9 cellular contexts compared by ENCODE assay signal in genomic region chr5:145237843-145238242, GRCh38.
DNase-seq lines count a peak whose midpoint lies in the region; ATAC-seq and TF ChIP-seq lines count a peak whose summit lies in the region.
"Had no signal": no experiment of that assay in that cellular context is flagged by ENCODE, and none has a peak within 500 bp of the region (broad histone marks: within the 10 kb centered on the region; RNA-seq: fewer than 3 reads in every experiment).

No MANE protein-coding gene starts in this region.

- H3K4me3 Mint-ChIP-seq in Caco-2 (ENCODE audit: unreplicated experiment): no peak overlapping the region

- CTCF ChIA-PET in Caco-2 (lab: Charles Lee): interaction anchor here (0.6 to 1.2 kb wide), 3 partner anchors 10 to 1034 kb away, joined by 3 to 6 read pairs (median 3); no protein-coding TSS in a partner anchor

- H3K9me2 ChIP-seq in OCI-LY1 (ENCODE audit: low read depth, low read length): no peaks in the 10 kb centered on the region

- H3K27ac Mint-ChIP-seq in Caco-2 (ENCODE audit: unreplicated experiment): no peak overlapping the region

- no peaks in the 10 kb centered on the region for H3K36me3 Mint-ChIP-seq in Caco-2 (ENCODE audit: insufficient read depth, unreplicated experiment)

- H3K36me3 ChIP-seq in Caco-2 (ENCODE audit: control insufficient read depth, insufficient read depth, low read length) (no peaks in the 10 kb centered on the region), OCI-LY1 (ENCODE audit: insufficient read depth, low read length) (no peaks in the 10 kb centered on the region)
- H3K36me3 ChIP-seq: thoracic aorta had no signal

- H3K9me3 ChIP-seq in Caco-2 (no peaks in the 10 kb centered on the region), OCI-LY1 (ENCODE audit: low read length) (no peaks in the 10 kb centered on the region)
- H3K9me3 ChIP-seq: thoracic aorta had no signal

- H3K4me2 ChIP-seq in OCI-LY1 (ENCODE audit: low read length): no peak overlapping the region

- H3K27me3 Mint-ChIP-seq in Caco-2 (ENCODE audit: insufficient read depth, unreplicated experiment): peaks cover 4% of the 10 kb centered on the region

- H3K4me3 ChIP-seq in Caco-2 (ENCODE audit: low read depth, low read length) (no peak overlapping the region), OCI-LY1 (ENCODE audit: low read depth, low read length, poor library complexity, severe bottlenecking) (no peak overlapping the region)
- H3K4me3 ChIP-seq in Jurkat, Clone E6-1 (ENCODE audit: low read length): no peak overlapping the region
- H3K4me3 ChIP-seq: thoracic aorta had no signal

- H4K20me1 ChIP-seq in OCI-LY1 (ENCODE audit: insufficient read depth, low read length): no peaks in the 10 kb centered on the region

- POLR2A ChIA-PET in Caco-2 (lab: Charles Lee): no interaction called here

- H3K27me3 ChIP-seq in Caco-2 (replicated peaks; ENCODE audit: control insufficient read depth, insufficient read depth, low read length): no peaks in the 10 kb centered on the region
- no peaks in the 10 kb centered on the region for H3K27me3 ChIP-seq in OCI-LY1 (ENCODE audit: insufficient read depth, low read length)

- intact Hi-C loops in Caco-2 (cut with micrococcal nuclease; ENCODE audit: unreplicated experiment): loop anchor here (1.0 to 10.0 kb wide), 2 partner anchors 773 to 1035 kb away; no protein-coding TSS in a partner anchor

- no peak overlapping the region for H2AFZ ChIP-seq in OCI-LY1 (ENCODE audit: low read length)

- H3F3A ChIP-seq in OCI-LY1 (ENCODE audit: insufficient read depth, low read length): no peaks in the 10 kb centered on the region

- H3K9me3 Mint-ChIP-seq in Caco-2 (ENCODE audit: unreplicated experiment): no peaks in the 10 kb centered on the region

- peak; percentile 62 to 71 for TF ChIP-seq CTCF in Caco-2 (IDR thresholded peaks at IDR 0.05; ENCODE audit: insufficient read depth in 1 of 2, low read depth in 1 of 2, low read length in 1 of 2, severe bottlenecking in 1 of 2, unreplicated experiment in 1 of 2)
- peak; percentile 76 for TF ChIP-seq CTCF in OCI-LY1 (IDR thresholded peaks at IDR 0.05; ENCODE audit: low read length)

- DNase-seq in Caco-2 (peak; percentile 57 to 60), putamen (ENCODE audit: low spot score) (peak; percentile 8)
- DNase-seq in Jurkat, Clone E6-1 (ENCODE audit: low read depth, low spot score): peak; percentile 57

- no peaks in the 10 kb centered on the region for H3K4me1 Mint-ChIP-seq in Caco-2 (ENCODE audit: low read depth, unreplicated experiment)

- no TSS peak for BruUV-seq in Caco-2 (replicated peaks; lab: Mats Ljungman, UMichigan)

- ATAC-seq in GM21367 (IDR thresholded peaks at IDR 0.05; ENCODE audit: unreplicated experiment) (peak; percentile 82), esophagus mucosa (peak; percentile 41), GM21515 (IDR thresholded peaks at IDR 0.05; ENCODE audit: unreplicated experiment) (no peak), GM18909 (IDR thresholded peaks at IDR 0.05; ENCODE audit: poor library complexity, unreplicated experiment) (no peak)

- H3K9ac ChIP-seq in OCI-LY1 (ENCODE audit: low read length): no peak overlapping the region

- H3K4me1 ChIP-seq in Caco-2: no peaks in the 10 kb centered on the region
- no peaks in the 10 kb centered on the region for H3K4me1 ChIP-seq in OCI-LY1 (ENCODE audit: insufficient read depth, low read length, severe bottlenecking)

- no peaks in the 10 kb centered on the region for H3K79me2 ChIP-seq in OCI-LY1 (ENCODE audit: insufficient read depth, low read length)

- no peak overlapping the region for H3K27ac ChIP-seq in OCI-LY1 (ENCODE audit: low read depth, low read length, poor library complexity, severe bottlenecking)
- H3K27ac ChIP-seq: thoracic aorta had no signal

Comparison
In these comparisons a context has a peak if more than half of its experiments do, and no peak if none do; other contexts are left out.
1. DNase-seq: peak in every context shown above with its lines; median percentile 58 in Caco-2; 57 in Jurkat, Clone E6-1; 8 in putamen.
2. ATAC-seq: peak in GM21367 (single experiment) and esophagus mucosa (single experiment); none in GM21515 (single experiment) and GM18909 (single experiment).